In the genomic region with DNA sequence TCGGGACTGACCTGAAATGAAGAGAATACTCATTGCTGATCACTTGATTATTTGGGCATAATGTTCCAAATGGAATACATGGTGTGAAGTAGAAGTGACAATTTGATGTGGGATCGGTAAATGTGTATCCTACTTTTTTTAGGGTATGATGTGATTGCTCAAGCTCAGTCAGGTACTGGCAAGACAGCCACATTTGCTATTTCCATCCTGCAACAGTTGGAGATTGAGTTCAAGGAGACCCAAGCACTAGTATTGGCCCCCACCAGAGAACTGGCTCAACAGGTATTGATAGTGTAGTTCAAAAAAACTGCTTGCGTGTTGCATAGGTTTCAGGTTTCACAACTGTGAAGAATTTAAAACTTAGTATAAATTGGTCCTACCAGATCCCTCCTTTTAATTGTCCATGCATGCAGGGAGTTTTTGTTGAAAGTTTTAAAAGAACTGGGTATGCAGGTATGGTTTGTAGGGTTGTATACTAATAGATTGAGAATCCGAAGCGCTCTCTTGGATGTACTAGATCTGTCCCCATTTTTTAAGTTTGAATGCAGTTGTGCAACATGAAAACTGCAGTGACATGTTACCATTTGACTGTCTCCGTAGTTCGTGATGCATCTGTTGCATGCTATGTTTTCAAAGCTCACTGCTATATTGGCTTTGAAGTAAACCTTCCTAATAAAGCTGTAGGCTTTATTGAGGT, we compare ENCODE assay signal across 1 cellular context.
TF ChIP-seq lines count a peak whose summit lies in the region.

No MANE protein-coding gene starts in this region.

TF ChIP-seq in K562, 482 proteins besides CTCF, POLR2A, EP300 and RAD21:
- TF ChIP-seq SIRT6 (IDR thresholded peaks at IDR 0.05; ENCODE audit: low read depth, low read length) (peak; percentile 61), E2F3 (CRISPR knock-in tag; IDR thresholded peaks at IDR 0.05) (no peak), POLR2G (IDR thresholded peaks at IDR 0.05; ENCODE audit: low read depth, low read length) (peak; percentile 70), STAT5A (IDR thresholded peaks at IDR 0.05; ENCODE audit: borderline replicate concordance, low read length) (no peak), POLR2AphosphoS5 (IDR thresholded peaks at IDR 0.05; ENCODE audit: control insufficient read depth, insufficient read depth, low read depth, low read length) (0 out of 2 replicates have a peak, but pooled peaks have one; percentile 6), CEBPB (tag; IDR thresholded peaks at IDR 0.05) (peak; percentile 53), SIN3B (IDR thresholded peaks at IDR 0.05; ENCODE audit: low read depth) (no peak), SIX5 (IDR thresholded peaks at IDR 0.05; ENCODE audit: borderline replicate concordance in 1 of 2, insufficient read depth in 1 of 2, low read depth in 1 of 2, low read length in 2 of 2) (no peak), HNRNPUL1 (IDR thresholded peaks at IDR 0.05; ENCODE audit: low read length) (0 out of 2 replicates have a peak, but pooled peaks have one; percentile 67), RBM22 (IDR thresholded peaks at IDR 0.05; ENCODE audit: low read depth, low read length, poor library complexity, severe bottlenecking) (peak; percentile 44), EWSR1 (IDR thresholded peaks at IDR 0.05; ENCODE audit: borderline replicate concordance, low read depth, partially characterized antibody) (peak; percentile 73), HNRNPL (IDR thresholded peaks at IDR 0.05; ENCODE audit: low read depth, low read length) (peak; percentile 89), RBFOX2 (IDR thresholded peaks at IDR 0.05; ENCODE audit: low read depth, low read length) (peak; percentile 72), NCOA6 (IDR thresholded peaks at IDR 0.05) (0 out of 2 replicates have a peak, but pooled peaks have one; percentile 2), POLR2B (IDR thresholded peaks at IDR 0.05; ENCODE audit: low read depth, partially characterized antibody) (no peak), NFXL1 (CRISPR knock-in tag; IDR thresholded peaks at IDR 0.05) (0 out of 2 replicates have a peak, but pooled peaks have one; percentile 8), ILF3 (IDR thresholded peaks at IDR 0.05; ENCODE audit: borderline replicate concordance) (peak; percentile 40; the same call in 1 of the 2 replicates), KLF6 (CRISPR knock-in tag; IDR thresholded peaks at IDR 0.05; ENCODE audit: borderline replicate concordance) (no peak)
